In the genomic region with DNA sequence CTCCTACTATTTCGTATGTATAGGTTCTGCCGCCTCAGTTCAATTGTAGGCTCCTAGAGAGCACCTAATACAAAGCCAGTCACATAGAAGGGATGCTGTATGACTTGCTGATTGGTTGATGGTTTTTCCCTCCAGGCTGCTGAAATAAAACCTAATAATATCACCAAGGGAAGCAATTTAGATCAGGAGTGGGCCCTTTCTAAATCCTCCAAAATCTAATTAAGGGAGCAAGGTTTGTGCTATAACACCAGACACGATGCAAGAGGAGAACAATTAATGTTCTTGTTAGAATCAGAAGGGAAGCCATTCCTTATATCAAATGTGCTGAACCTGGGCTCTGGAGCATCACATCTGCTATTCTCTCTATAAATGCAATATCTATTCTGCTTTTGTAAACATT, we compare ENCODE assay signal across 20 cellular contexts. TPM values are rescaled to one million over a fixed set of nuclear protein-coding genes. Genes with fewer than 3 reads are reported as not detected.
"Had no signal": no experiment of that assay in that cellular context is flagged by ENCODE, and none has a peak within 500 bp of the region (broad histone marks: within the 10 kb centered on the region; RNA-seq: fewer than 3 reads in every experiment).

No MANE protein-coding gene starts in this region.

- H3K27ac Mint-ChIP-seq: activated CD8-positive, alpha-beta T cell treated with anti-CD3 and anti-CD28 coated beads for 36 hours; activated naive CD4-positive, alpha-beta T cell treated with anti-CD3 and anti-CD28 coated beads, Interleukin-2, amount 50 U/mL, for 24 hours; natural killer cell treated with Interleukin-12 subunit alpha and Interleukin-12 subunit beta and Interleukin-15 and Interleukin-18, amount 100 ng/mL, for 72 hours; WTC11 had no signal

- H3K27ac ChIP-seq: adrenal gland, cardiac muscle cell, epithelial cell of prostate, tibial nerve had no signal

- ATAC-seq: activated CD8-positive, alpha-beta T cell treated with anti-CD3 and anti-CD28 coated beads for 36 hours; natural killer cell treated with Interleukin-12 subunit alpha and Interleukin-12 subunit beta and Interleukin-15 and Interleukin-18, amount 100 ng/mL, for 72 hours; WTC11 had no signal

- H3K27me3 Mint-ChIP-seq: activated CD8-positive, alpha-beta T cell treated with anti-CD3 and anti-CD28 coated beads for 36 hours; activated naive CD4-positive, alpha-beta T cell treated with anti-CD3 and anti-CD28 coated beads, Interleukin-2, amount 50 U/mL, for 24 hours; natural killer cell treated with Interleukin-12 subunit alpha and Interleukin-12 subunit beta and Interleukin-15 and Interleukin-18, amount 100 ng/mL, for 72 hours had no signal

- H3K9me3 Mint-ChIP-seq: activated naive CD4-positive, alpha-beta T cell treated with anti-CD3 and anti-CD28 coated beads, Interleukin-2, amount 50 U/mL, for 24 hours; WTC11 had no signal

- H3K4me1 Mint-ChIP-seq: activated naive CD4-positive, alpha-beta T cell treated with anti-CD3 and anti-CD28 coated beads, Interleukin-2, amount 50 U/mL, for 24 hours; WTC11 had no signal

- H3K36me3 Mint-ChIP-seq: activated naive CD4-positive, alpha-beta T cell treated with anti-CD3 and anti-CD28 coated beads, Interleukin-2, amount 50 U/mL, for 24 hours; natural killer cell treated with Interleukin-12 subunit alpha and Interleukin-12 subunit beta and Interleukin-15 and Interleukin-18, amount 100 ng/mL, for 72 hours; WTC11 had no signal

- H3K4me3 Mint-ChIP-seq: activated CD8-positive, alpha-beta T cell treated with anti-CD3 and anti-CD28 coated beads for 36 hours; activated naive CD4-positive, alpha-beta T cell treated with anti-CD3 and anti-CD28 coated beads, Interleukin-2, amount 50 U/mL, for 24 hours; natural killer cell treated with Interleukin-12 subunit alpha and Interleukin-12 subunit beta and Interleukin-15 and Interleukin-18, amount 100 ng/mL, for 72 hours; WTC11 had no signal

- DNase-seq: activated CD4-positive, alpha-beta T cell treated with anti-CD3 and anti-CD28 coated beads for 4 hours; activated CD8-positive, alpha-beta T cell treated with anti-CD3 and anti-CD28 coated beads for 36 hours; activated effector memory CD4-positive, alpha-beta T cell treated with anti-CD3 and anti-CD28 coated beads, Interleukin-2, amount 50 U/mL, for 16 hours; activated T-cell treated with anti-CD3 and anti-CD28 coated beads, Interleukin-2, amount 50 U/mL, for 48 hours; adrenal gland; foreskin melanocyte; kidney glomerular epithelial cell; posterior cingulate gyrus; stimulated activated CD4-positive, alpha-beta T cell treated with anti-CD3 and anti-CD28 coated beads, Interleukin-2, amount 100 ng/mL, for 48 hours; stimulated activated naive CD4-positive, alpha-beta T cell; substantia nigra had no signal

RNA-seq across cellular contexts. Expression of gene SLC13A1, which starts 42.0 kb away (rescaled TPM):
- total RNA-seq: activated CD8-positive, alpha-beta T cell treated with anti-CD3 and anti-CD28 coated beads for 36 hours; adrenal gland; cardiac muscle cell; dermis microvascular lymphatic vessel endothelial cell; fibroblast of lung; liver; natural killer cell treated with Interleukin-12 subunit alpha and Interleukin-12 subunit beta and Interleukin-15 and Interleukin-18, amount 100 ng/mL, for 72 hours; tibial nerve had no signal
